30 cellular contexts compared by ENCODE assay signal in the genomic region with DNA sequence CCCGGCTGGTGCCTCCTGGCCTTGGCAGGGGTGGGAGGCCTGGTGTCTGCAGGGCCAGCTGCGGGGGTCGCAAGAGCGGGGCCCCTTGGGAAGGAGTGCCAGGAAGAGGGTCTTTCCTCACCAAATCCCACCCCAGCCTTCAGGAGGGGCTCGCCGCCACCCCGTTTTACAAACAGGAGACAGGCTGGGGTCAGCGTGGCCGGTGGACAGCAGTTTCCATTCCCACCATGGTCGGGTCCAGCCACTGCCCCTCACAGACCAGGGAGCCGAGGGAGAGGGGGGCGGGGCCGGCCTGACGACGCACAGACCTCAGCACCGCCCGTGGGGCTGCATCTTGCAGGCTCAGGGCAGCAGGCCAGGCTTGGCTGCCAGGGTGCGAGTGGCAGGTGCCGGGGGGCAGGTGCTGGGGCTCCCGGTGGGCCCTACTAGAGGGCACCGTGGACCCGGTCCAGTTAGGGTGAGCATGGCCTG. TPM values are rescaled to one million over a fixed set of nuclear protein-coding genes. Genes with fewer than 3 reads are reported as not detected.
A peak's percentile ranks its signal among the peaks of the same experiment; 100 is the strongest.
DNase-seq lines count a peak whose midpoint lies in the region; ATAC-seq and TF ChIP-seq lines count a peak whose summit lies in the region.
"Had no signal": no experiment of that assay in that cellular context is flagged by ENCODE, and none has a peak within 500 bp of the region (broad histone marks: within the 10 kb centered on the region; RNA-seq: fewer than 3 reads in every experiment).

No MANE protein-coding gene starts in this region.

- H3K36me3 ChIP-seq in OCI-LY3 (replicated peaks; ENCODE audit: low read depth, low read length), result peaks cover 15% of the 10 kb centered on the region
- no peaks in the 10 kb centered on the region for H3K36me3 ChIP-seq in lower lobe of right lung
- H3K36me3 ChIP-seq: breast epithelium, heart left ventricle, SJSA1, upper lobe of left lung had no signal

- H4K20me1 ChIP-seq in OCI-LY3 (ENCODE audit: insufficient read depth, low read length), result no peaks in the 10 kb centered on the region

- no peak overlapping the region for H3K4me3 ChIP-seq in right cardiac atrium (ENCODE audit: low read length)
- peak overlapping the region; percentile 47 for H3K4me3 ChIP-seq in OCI-LY3 (ENCODE audit: low read length)
- H3K4me3 ChIP-seq in lower lobe of right lung, result no peak overlapping the region
- H3K4me3 ChIP-seq: breast epithelium, heart left ventricle, SJSA1, skin epidermis, upper lobe of left lung had no signal

- POLR2A ChIA-PET in HEK293T (lab: Yijun Ruan, JAX), result no interaction called here

- WGBS in right cardiac atrium, result 57% methylated on average over 22 of the region's 22 CpGs

- DNase-seq in right cardiac atrium (peak; percentile 5 to 67 (median 40)), cardiac septum (ENCODE audit: low spot score) (no peak), lower lobe of right lung (peak; percentile 41), HEK293T (ENCODE audit: extremely low spot score) (no peak), GM13977 (ENCODE audit: low spot score) (no peak), LoVo (ENCODE audit: low spot score) (no peak)
- DNase-seq: activated CD4-positive, alpha-beta T cell treated with anti-CD3 and anti-CD28 coated beads for 4 hours; activated naive CD4-positive, alpha-beta T cell treated with anti-CD3 and anti-CD28 coated beads, Interleukin-2, amount 10 ng/mL, durations not matched to agents 7 days and 5 days; amniotic stem cell; C1 segment of cervical spinal cord; effector memory CD8-positive, alpha-beta T cell; foreskin fibroblast; HFFc6; left colon; mesendoderm; MV-4-11; NCI-H1930; NCI-H226; NCI-H82; stimulated activated CD4-positive, alpha-beta T cell treated with anti-CD3 and anti-CD28 coated beads, Interleukin-1b, Interleukin-23, amount 100 ng/mL, for 48 hours; substantia nigra had no signal

- TF ChIP-seq CTCF in OCI-LY3 (IDR thresholded peaks at IDR 0.05; ENCODE audit: low read depth, low read length) (no peak), lower lobe of right lung (IDR thresholded peaks at IDR 0.05) (no peak), GM13977 (IDR thresholded peaks at IDR 0.05; ENCODE audit: extremely low read depth, insufficient read depth, missing control alignments) (no peak)

- intact Hi-C loops in right cardiac atrium (cut with DNase I), result no loop called here
- intact Hi-C loops in cardiac septum (cut with DNase I), result no loop called here
- intact Hi-C loops in lower lobe of right lung (cut with DNase I), result no loop called here

- H3K4me1 ChIP-seq in right cardiac atrium (ENCODE audit: control insufficient read depth, insufficient read depth, low read length) (no peaks in the 10 kb centered on the region), OCI-LY3 (ENCODE audit: low read length) (peaks cover 86% of the 10 kb centered on the region), lower lobe of right lung (peaks cover 32% of the 10 kb centered on the region)
- H3K4me1 ChIP-seq: breast epithelium, SJSA1 had no signal

- H2AFZ ChIP-seq in OCI-LY3 (ENCODE audit: low read depth, low read length), result no peak overlapping the region

- peaks cover 35% of the 10 kb centered on the region; the same call in 1 of the 2 replicates for H3K79me2 ChIP-seq in OCI-LY3 (ENCODE audit: low read length)

- no peaks in the 10 kb centered on the region for H3K27me3 ChIP-seq in right cardiac atrium (ENCODE audit: control insufficient read depth, insufficient read depth)
- no peaks in the 10 kb centered on the region for H3K27me3 ChIP-seq in OCI-LY3 (ENCODE audit: low read depth, low read length)
- peaks cover 22% of the 10 kb centered on the region for H3K27me3 ChIP-seq in lower lobe of right lung (ENCODE audit: low read depth)
- H3K27me3 ChIP-seq: upper lobe of left lung had no signal

- H3K9ac ChIP-seq in OCI-LY3 (ENCODE audit: low read length), result peak overlapping the region; percentile 92

- H3K27ac ChIP-seq in right cardiac atrium (ENCODE audit: low read length) (no peak overlapping the region), OCI-LY3 (ENCODE audit: low read length) (peak overlapping the region; percentile 91), lower lobe of right lung (no peak overlapping the region)
- H3K27ac ChIP-seq: breast epithelium, heart left ventricle, SJSA1, upper lobe of left lung had no signal

- ATAC-seq in right cardiac atrium (no peak), lower lobe of right lung (no peak), HG03442 (IDR thresholded peaks at IDR 0.05; ENCODE audit: unreplicated experiment) (no peak)
- ATAC-seq: effector memory CD8-positive, alpha-beta T cell; heart left ventricle; left colon; Panc1 had no signal

- CTCF ChIA-PET in HEK293T (lab: Yijun Ruan, JAX), result interaction anchor here (0.6 kb wide), 1 partner anchor 187 kb away, joined by 3 read pairs; no protein-coding TSS in a partner anchor

- peak overlapping the region; percentile 62 for H3K4me2 ChIP-seq in OCI-LY3 (ENCODE audit: low read length)

- in situ Hi-C loops in GM13977 (cut with MboI; ENCODE audit: low pct_unique_long_range_greater_than_20kb, low sequenced_read_pairs, unreplicated experiment), result no loop called here

- no peaks in the 10 kb centered on the region for H3K9me3 ChIP-seq in right cardiac atrium (ENCODE audit: control insufficient read depth, low read length)
- no peaks in the 10 kb centered on the region for H3K9me3 ChIP-seq in OCI-LY3 (ENCODE audit: insufficient read depth, low read length)
- no peaks in the 10 kb centered on the region for H3K9me3 ChIP-seq in lower lobe of right lung
- H3K9me3 ChIP-seq: breast epithelium, heart left ventricle, SJSA1, upper lobe of left lung had no signal

TF ChIP-seq in HEK293T, 16 proteins besides CTCF, POLR2A, EP300 and RAD21:
- no peak for TF ChIP-seq CTBP1 (IDR thresholded peaks at IDR 0.05; ENCODE audit: borderline replicate concordance)
- no peak for TF ChIP-seq LEF1 (IDR thresholded peaks at IDR 0.05; ENCODE audit: borderline replicate concordance)
- no peak for TF ChIP-seq L3MBTL2 (conservative IDR thresholded peaks at IDR 0.05)
- TF ChIP-seq ZNF384 (IDR thresholded peaks at IDR 0.05), result no peak
- no peak for TF ChIP-seq SP1 (IDR thresholded peaks at IDR 0.05)
- no peak for TF ChIP-seq FOXM1 (IDR thresholded peaks at IDR 0.05; ENCODE audit: borderline replicate concordance)
- no peak for TF ChIP-seq PKNOX1 (IDR thresholded peaks at IDR 0.05)
- no peak for TF ChIP-seq HDGF (IDR thresholded peaks at IDR 0.05; ENCODE audit: borderline replicate concordance)
- TF ChIP-seq ELF4 (IDR thresholded peaks at IDR 0.05), result no peak
- TF ChIP-seq NFRKB (IDR thresholded peaks at IDR 0.05), result no peak

RNA-seq across cellular contexts. Expression of gene CBFA2T3, which starts 7.6 kb away (rescaled TPM):
- total RNA-seq in right cardiac atrium (1 to 10 TPM; 5.6 to 8.5 (median 6.9) TPM), cardiac septum (5.9 TPM), lower lobe of right lung (14.3 TPM)
- 7.3 TPM for polyA plus RNA-seq in right cardiac atrium
- total RNA-seq: activated T-helper 1 cell treated with anti-CD3 and anti-CD28 coated beads, Interleukin-12 subunit alpha, Interleukin-12 subunit beta, Interleukin-2, Interleukin-4 antibody, amounts not matched to agents 30 ng/mL and 10 ng/mL and 1 ng/mL, durations not matched to agents 14 hours and 24 hours and 36 hours; HFFc6; SJSA1 had no signal

Comparison
In these comparisons a context has a peak if more than half of its experiments do, and no peak if none do; other contexts are left out.
1. DNase-seq: peak in right cardiac atrium (3 of 3) and lower lobe of right lung (single experiment); none in cardiac septum (single experiment), HEK293T (single experiment), GM13977 (single experiment) and LoVo (single experiment).